Comparison of ENCODE assay signal across 2 cellular contexts in genomic region chr6:43012364-43012763, GRCh38.
TF ChIP-seq lines count a peak whose summit lies in the region.

No MANE protein-coding gene starts in this region.

TF ChIP-seq in SK-N-SH, 30 proteins besides CTCF, POLR2A, EP300 and RAD21 (continued from another document):
- TF ChIP-seq YY1 (IDR thresholded peaks at IDR 0.05; ENCODE audit: low read depth) (no peak), POLR2AphosphoS5 (IDR thresholded peaks at IDR 0.05; ENCODE audit: low read depth, low read length) (no peak), FOXM1 (IDR thresholded peaks at IDR 0.05; ENCODE audit: low read depth) (no peak), ELF1 (IDR thresholded peaks at IDR 0.05) (no peak), CHD2 (IDR thresholded peaks at IDR 0.05; ENCODE audit: low read length, partially characterized antibody) (no peak), JUND (IDR thresholded peaks at IDR 0.05) (no peak)

TF ChIP-seq in SK-N-SH treated with all-trans-retinoic acid at 6 μM for 48 hours, 23 proteins besides CTCF, POLR2A, EP300 and RAD21 (continued from another document):
- TF ChIP-seq ZNF8 (CRISPR knock-in tag; IDR thresholded peaks at IDR 0.05) (no peak), ZNF565 (CRISPR knock-in tag; conservative IDR thresholded peaks at IDR 0.05; ENCODE audit: low read depth) (no peak), ZC3H10 (CRISPR knock-in tag; IDR thresholded peaks at IDR 0.05) (no peak), TOX (CRISPR knock-in tag; IDR thresholded peaks at IDR 0.05; ENCODE audit: borderline replicate concordance) (no peak), CSDC2 (CRISPR knock-in tag; IDR thresholded peaks at IDR 0.05) (no peak), TSHZ2 (CRISPR knock-in tag; IDR thresholded peaks at IDR 0.05) (no peak), GLIS3 (CRISPR knock-in tag; IDR thresholded peaks at IDR 0.05) (no peak), CSRNP3 (CRISPR knock-in tag; IDR thresholded peaks at IDR 0.05) (no peak), ESRRG (CRISPR knock-in tag; IDR thresholded peaks at IDR 0.05) (no peak), ZFP30 (CRISPR knock-in tag; IDR thresholded peaks at IDR 0.05) (no peak), ISL1 (CRISPR knock-in tag; IDR thresholded peaks at IDR 0.05) (no peak), OSR1 (CRISPR knock-in tag; IDR thresholded peaks at IDR 0.05) (no peak), TCF4 (CRISPR knock-in tag; IDR thresholded peaks at IDR 0.05; ENCODE audit: borderline replicate concordance) (no peak), CREB5 (CRISPR knock-in tag; IDR thresholded peaks at IDR 0.05; ENCODE audit: low read depth) (no peak)
TF ChIP-seq in SK-N-SH treated with all-trans-retinoic acid at 6 μM for 48 hours: peak in this region for 0.
